Comparison of ENCODE assay signal across 17 cellular contexts in genomic region chr6:36025260-36025931, GRCh38. TPM values are rescaled to one million over a fixed set of nuclear protein-coding genes. Genes with fewer than 3 reads are reported as not detected.
DNase-seq lines count a peak whose midpoint lies in the region; ATAC-seq and TF ChIP-seq lines count a peak whose summit lies in the region.
"Had no signal": no experiment of that assay in that cellular context is flagged by ENCODE, and none has a peak within 500 bp of the region (broad histone marks: within the 10 kb centered on the region; RNA-seq: fewer than 3 reads in every experiment).

No MANE protein-coding gene starts in this region.

- intact Hi-C loops in OCI-LY7 (cut with micrococcal nuclease; ENCODE audit: unreplicated experiment), result loop anchor here (5.0 kb wide), 1 partner anchor 87 kb away; no protein-coding TSS in a partner anchor

- no TSS peak for BruUV-seq in OCI-LY7 (replicated peaks; lab: Mats Ljungman, UMichigan)

- POLR2A ChIA-PET in OCI-LY7 (lab: Charles Lee), result interaction anchor here (0.8 to 1.0 kb wide), 2 partner anchors 86 to 351 kb away, joined by 3 read pairs; no protein-coding TSS in a partner anchor

- CTCF ChIA-PET in OCI-LY7 (lab: Charles Lee; ENCODE audit: unreplicated experiment), result no interaction called here

- H3K9ac ChIP-seq in GM23248 (no peak overlapping the region), fibroblast of lung (ENCODE audit: insufficient read depth, low read length) (no peak overlapping the region)

- in situ Hi-C loops in GM23248 (cut with MboI), result no loop called here

- H3K4me1 ChIP-seq in GM23248 (ENCODE audit: insufficient read depth) (peaks cover 21% of the 10 kb centered on the region), fibroblast of lung (ENCODE audit: control insufficient read depth, extremely low read depth, insufficient read depth, low read length) (peaks cover 10% of the 10 kb centered on the region), OCI-LY7 (ENCODE audit: insufficient read depth, low read length, poor library complexity, severe bottlenecking) (peaks cover 5% of the 10 kb centered on the region)
- peaks cover 5% of the 10 kb centered on the region for H3K4me1 ChIP-seq in effector memory CD4-positive, alpha-beta T cell (ENCODE audit: control insufficient read depth, insufficient read depth, low read length, poor library complexity, severe bottlenecking)

- H3K79me2 ChIP-seq in GM23248 (ENCODE audit: insufficient read depth) (peaks cover 24% of the 10 kb centered on the region), fibroblast of lung (ENCODE audit: control insufficient read depth, insufficient read depth, low read length) (peaks cover 28% of the 10 kb centered on the region), OCI-LY7 (ENCODE audit: insufficient read depth, low read depth, low read length) (peaks cover 26% of the 10 kb centered on the region)

- no peak overlapping the region for H2AFZ ChIP-seq in GM23248
- H2AFZ ChIP-seq in fibroblast of lung (ENCODE audit: low read length), result no peak overlapping the region
- H2AFZ ChIP-seq in OCI-LY7 (ENCODE audit: low read length), result no peak overlapping the region

- no peaks in the 10 kb centered on the region for H3K27me3 ChIP-seq in GM23248 (replicated peaks; ENCODE audit: insufficient read depth)
- H3K27me3 ChIP-seq in fibroblast of lung (ENCODE audit: control insufficient read depth, insufficient read depth, low read length), result no peaks in the 10 kb centered on the region
- peaks cover 2% of the 10 kb centered on the region for H3K27me3 ChIP-seq in effector memory CD4-positive, alpha-beta T cell (replicated peaks; ENCODE audit: control insufficient read depth, insufficient read depth, low read length, poor library complexity, severe bottlenecking)
- H3K27me3 ChIP-seq: adrenal gland had no signal

- no peaks in the 10 kb centered on the region for H3K36me3 ChIP-seq in GM23248 (ENCODE audit: low read depth)
- no peaks in the 10 kb centered on the region for H3K36me3 ChIP-seq in fibroblast of lung (ENCODE audit: control insufficient read depth, insufficient read depth, low read length)
- no peaks in the 10 kb centered on the region for H3K36me3 ChIP-seq in effector memory CD4-positive, alpha-beta T cell (ENCODE audit: control insufficient read depth, insufficient read depth, low read length)
- H3K36me3 ChIP-seq in OCI-LY7 (ENCODE audit: insufficient read depth, low read length), result peaks cover 4% of the 10 kb centered on the region; the same call in 1 of the 2 replicates
- H3K36me3 ChIP-seq: adrenal gland, heart left ventricle had no signal

- H3K4me3 Mint-ChIP-seq in T-helper 17 cell, result no peak overlapping the region
- H3K4me3 Mint-ChIP-seq: activated CD8-positive, alpha-beta memory T cell treated with anti-CD3 and anti-CD28 coated beads, Interleukin-2, amount 10 ng/mL, durations not matched to agents 7 days and 5 days had no signal

- H3K4me2 ChIP-seq in GM23248 (ENCODE audit: unreplicated experiment) (peak overlapping the region; percentile 51), fibroblast of lung (ENCODE audit: extremely low read depth, insufficient read depth, low read length) (peak overlapping the region; percentile 71), OCI-LY7 (ENCODE audit: low read length) (no peak overlapping the region)

- peaks cover 22% of the 10 kb centered on the region for H3K4me1 Mint-ChIP-seq in T-helper 17 cell

- H3K36me3 Mint-ChIP-seq in T-helper 17 cell (ENCODE audit: low read depth), result no peaks in the 10 kb centered on the region

- WGBS in GM23248 (ENCODE audit: low coverage in 1 of 2, low lambda C conversion rate in 2 of 2, missing lambda C conversion rate in 2 of 2), 2 experiments, result 92 to 98% methylated on average over 1 of the region's 1 CpG

- H4K20me1 ChIP-seq in GM23248 (ENCODE audit: insufficient read depth) (0 out of 2 replicates have a peak, but pooled peaks cover 2% of the 10 kb centered on the region), fibroblast of lung (ENCODE audit: control insufficient read depth, extremely low read depth, insufficient read depth, low read length) (no peaks in the 10 kb centered on the region), OCI-LY7 (ENCODE audit: insufficient read depth, low read length) (peaks cover 7% of the 10 kb centered on the region)

- H3K27ac ChIP-seq in GM23248, result no peak overlapping the region; the same call in 1 of the 2 replicates
- no peak overlapping the region for H3K27ac ChIP-seq in fibroblast of lung (ENCODE audit: insufficient read depth, low read length)
- no peak overlapping the region for H3K27ac ChIP-seq in effector memory CD4-positive, alpha-beta T cell (ENCODE audit: insufficient read depth, low read length, poor library complexity, severe bottlenecking)
- H3K27ac ChIP-seq in OCI-LY7 (ENCODE audit: low read depth, low read length, poor library complexity, severe bottlenecking), result no peak overlapping the region
- H3K27ac ChIP-seq: heart left ventricle had no signal

- H3K9me3 ChIP-seq in GM23248 (ENCODE audit: low read depth), result no peaks in the 10 kb centered on the region
- H3K9me3 ChIP-seq in T-helper 17 cell (ENCODE audit: control insufficient read depth, low read length, poor library complexity, severe bottlenecking), result no peaks in the 10 kb centered on the region
- no peaks in the 10 kb centered on the region for H3K9me3 ChIP-seq in fibroblast of lung (ENCODE audit: control insufficient read depth, insufficient read depth, low read depth, low read length)
- no peaks in the 10 kb centered on the region for H3K9me3 ChIP-seq in effector memory CD4-positive, alpha-beta T cell (ENCODE audit: control insufficient read depth, low read length)
- no peaks in the 10 kb centered on the region for H3K9me3 ChIP-seq in OCI-LY7 (ENCODE audit: low read length)
- H3K9me3 ChIP-seq: adrenal gland, heart left ventricle had no signal

- H3K27ac Mint-ChIP-seq in T-helper 17 cell, result peak overlapping the region; percentile 57
- H3K27ac Mint-ChIP-seq: activated CD8-positive, alpha-beta memory T cell treated with anti-CD3 and anti-CD28 coated beads, Interleukin-2, amount 10 ng/mL, durations not matched to agents 7 days and 5 days had no signal

- TF ChIP-seq CTCF in fibroblast of lung (conservative IDR thresholded peaks at IDR 0.05 in 1 of 2, IDR thresholded peaks at IDR 0.05 in 1 of 2; ENCODE audit: low read depth in 1 of 2, low read length in 2 of 2) (no peak), omental fat pad (IDR thresholded peaks at IDR 0.05) (no peak), OCI-LY7 (conservative IDR thresholded peaks at IDR 0.05; ENCODE audit: low read length) (no peak)

- H3K27me3 Mint-ChIP-seq in T-helper 17 cell, result peaks cover 29% of the 10 kb centered on the region

- H3K4me3 ChIP-seq in GM23248, result no peak overlapping the region
- no peak overlapping the region for H3K4me3 ChIP-seq in fibroblast of lung (replicated peaks in 1 of 4; ENCODE audit: control extremely low read depth in 1 of 4, insufficient read depth in 1 of 4, low read depth in 3 of 4, low read length in 4 of 4)
- H3K4me3 ChIP-seq in effector memory CD4-positive, alpha-beta T cell (ENCODE audit: insufficient read depth, low read depth, low read length, poor library complexity, severe bottlenecking), result no peak overlapping the region
- H3K4me3 ChIP-seq in OCI-LY7 (ENCODE audit: low read depth, low read length, poor library complexity, severe bottlenecking), result no peak overlapping the region
- H3K4me3 ChIP-seq: adrenal gland had no signal

- H3F3A ChIP-seq in GM23248 (ENCODE audit: insufficient read depth), result peaks cover 34% of the 10 kb centered on the region

- DNase-seq in GM23248 (peak; percentile 66), T-helper 17 cell (no peak), fibroblast of lung (ENCODE audit: low read depth in 2 of 2) (peak; percentile 43 to 75), omental fat pad (ENCODE audit: low spot score) (no peak), hippocampal formation (lab: John Stamatoyannopoulos, UW) (no peak), OCI-LY7 (ENCODE audit: low spot score) (no peak)
- DNase-seq in effector memory CD4-positive, alpha-beta T cell, result no peak
- DNase-seq: activated CD8-positive, alpha-beta memory T cell treated with anti-CD3 and anti-CD28 coated beads, Interleukin-2, amount 10 ng/mL, durations not matched to agents 7 days and 5 days; adrenal gland; heart left ventricle; SHP77 had no signal

- ATAC-seq in T-helper 17 cell, result no peak
- peak; percentile 37 for ATAC-seq in omental fat pad (ENCODE audit: low FRiP score)
- ATAC-seq in HG02870 (IDR thresholded peaks at IDR 0.05; ENCODE audit: unreplicated experiment), result no peak
- ATAC-seq: activated CD4-positive, CD25-positive, alpha-beta regulatory T cell treated with anti-CD3 and anti-CD28 coated beads, Interleukin-2, amount 50 U/mL, for 24 hours; activated CD8-positive, alpha-beta memory T cell treated with anti-CD3 and anti-CD28 coated beads, Interleukin-2, amount 10 ng/mL, durations not matched to agents 7 days and 5 days; heart left ventricle had no signal

- H3K9me2 ChIP-seq in GM23248 (ENCODE audit: insufficient read depth) (no peaks in the 10 kb centered on the region), OCI-LY7 (ENCODE audit: insufficient read depth, low read length) (no peaks in the 10 kb centered on the region)

RNA-seq across cellular contexts. Expression of gene SLC26A8, which starts 1.0 kb away (rescaled TPM):
- total RNA-seq in GM23248 (2014; rRNA removed; shearing (Covaris generic)), result not detected in 2 replicates
- polyA plus RNA-seq in GM23248 (2016; fragmentation: Nextera tagmentation; extraction: Ambion mirVana) (not detected in 2 replicates), fibroblast of lung (0.02 TPM in 1 of 2 replicates, not detected in the other)
- total RNA-seq in T-helper 17 cell (under 1 TPM in 1 of 2 donors, not detected in 1; 0.37 TPM), fibroblast of lung (not detected in 2 replicates), omental fat pad (1 to 10 TPM in 1 of 4 donors, under 1 TPM in 3; 0.12 to 3.3 (median 0.54) TPM), OCI-LY7 (2022) (not detected in 2 replicates)
- polyA plus RNA-seq in fibroblast of lung (2012), result not detected in 2 replicates
- not detected in 2 replicates for polyA minus RNA-seq in fibroblast of lung (ENCODE audit: low replicate concordance)
- total RNA-seq in OCI-LY7 (2014; rRNA removed; shearing (Covaris generic)), result not detected in 2 replicates
- total RNA-seq: activated CD8-positive, alpha-beta memory T cell treated with anti-CD3 and anti-CD28 coated beads, Interleukin-2, amount 10 ng/mL, durations not matched to agents 7 days and 5 days; kidney epithelial cell; NCI-H460; osteocyte; T-helper 2 cell treated with Interferon-gamma antibody and Interleukin-4, amounts not matched to agents 100 ng/mL and 5 ng/mL, for 36 hours had no signal

RNA-seq across cellular contexts. Expression of gene MAPK14, which starts 2.2 kb away (rescaled TPM):
- 45.0 and 75.2 TPM in 2 replicates for total RNA-seq in GM23248 (2014; rRNA removed; shearing (Covaris generic))
- polyA plus RNA-seq in GM23248 (2016; fragmentation: Nextera tagmentation; extraction: Ambion mirVana) (26.8 and 27.0 TPM in 2 replicates), fibroblast of lung (39.7 and 55.9 TPM in 2 replicates)
- total RNA-seq in T-helper 17 cell (10 to 100 TPM; 43.7 to 48.1 TPM), fibroblast of lung (44.4 and 57.8 TPM in 2 replicates), omental fat pad (100 to 1,000 TPM in 3 of 4 donors, 10 to 100 TPM in 1; 91.9 to 133 (median 117) TPM), OCI-LY7 (2022) (43.1 and 45.3 TPM in 2 replicates)
- polyA plus RNA-seq in fibroblast of lung (2012), result 25.2 and 32.7 TPM in 2 replicates
- 20.8 and 34.3 TPM in 2 replicates for polyA minus RNA-seq in fibroblast of lung (ENCODE audit: low replicate concordance)
- total RNA-seq in OCI-LY7 (2014; rRNA removed; shearing (Covaris generic)), result 30.2 and 38.7 TPM in 2 replicates

Comparison
In these comparisons a context has a peak if more than half of its experiments do, and no peak if none do; other contexts are left out.
1. DNase-seq: peak in GM23248 (single experiment) and fibroblast of lung (2 of 2); none in T-helper 17 cell (0 of 3), omental fat pad (single experiment), effector memory CD4-positive, alpha-beta T cell (0 of 3), hippocampal formation (0 of 2) and OCI-LY7 (single experiment).